Comparison of ENCODE assay signal across 28 cellular contexts in genomic region chr1:31207046-31207445, GRCh38. TPM values are rescaled to one million over a fixed set of nuclear protein-coding genes. Genes with fewer than 3 reads are reported as not detected.
"Had no signal": no experiment of that assay in that cellular context is flagged by ENCODE, and none has a peak within 500 bp of the region (broad histone marks: within the 10 kb centered on the region; RNA-seq: fewer than 3 reads in every experiment).

No MANE protein-coding gene starts in this region.

- H3K27ac ChIP-seq: hepatocyte, left ventricle myocardium inferior, pancreas, prostate gland, sigmoid colon, spleen, testis, thyroid gland, transverse colon, upper lobe of left lung had no signal

- H3K36me3 ChIP-seq: left ventricle myocardium inferior, pancreas, prostate gland, sigmoid colon, spleen, thyroid gland, transverse colon, upper lobe of left lung had no signal

- H3K9me3 ChIP-seq: pancreas, prostate gland, sigmoid colon, testis, thyroid gland, transverse colon, upper lobe of left lung had no signal

- H3K9me3 Mint-ChIP-seq: mesothelial cell of epicardium; nephron; neural crest cell; stimulated activated effector memory CD8-positive, alpha-beta T cell treated with anti-CD3 and anti-CD28 coated beads, Interleukin-12 subunit alpha, Interleukin-12 subunit beta, amount 100 ng/mL, for 72 hours had no signal

- H3K4me3 ChIP-seq: hepatocyte, left ventricle myocardium inferior, lung, pancreas, prostate gland, sigmoid colon, spleen, testis, thyroid gland, transverse colon, upper lobe of left lung had no signal

- FAIRE-seq: pancreas, small intestine had no signal

- H3K4me2 ChIP-seq: hepatocyte had no signal

- H3K4me3 Mint-ChIP-seq: mesothelial cell of epicardium; naive B cell; nephron; neural crest cell; stimulated activated effector memory CD8-positive, alpha-beta T cell treated with anti-CD3 and anti-CD28 coated beads, Interleukin-12 subunit alpha, Interleukin-12 subunit beta, amount 100 ng/mL, for 72 hours; stimulated activated naive CD8-positive, alpha-beta T cell treated with anti-CD3 and anti-CD28 coated beads, Interleukin-15, Interleukin-2, amounts not matched to agents 100 ng/mL and 50 ng/mL, for 24 hours had no signal

- DNase-seq: islet precursor cell; left ventricle myocardium inferior; mesendoderm; naive B cell; nucleus accumbens; pancreas; posterior cingulate gyrus; retina; right cardiac atrium; sigmoid colon; small intestine; spleen; stimulated activated CD4-positive, alpha-beta T cell treated with anti-CD3 and anti-CD28 coated beads, Interleukin-4, amount 100 ng/mL, for 24 hours; stimulated activated naive CD4-positive, alpha-beta T cell; testis; thyroid gland; transverse colon; upper lobe of left lung had no signal

- ATAC-seq: pancreas; right cardiac atrium; stimulated activated effector memory CD8-positive, alpha-beta T cell treated with anti-CD3 and anti-CD28 coated beads, Interleukin-12 subunit alpha, Interleukin-12 subunit beta, amount 100 ng/mL, for 72 hours had no signal

- H3K4me1 Mint-ChIP-seq: mesothelial cell of epicardium; naive B cell; nephron; stimulated activated effector memory CD8-positive, alpha-beta T cell treated with anti-CD3 and anti-CD28 coated beads, Interleukin-12 subunit alpha, Interleukin-12 subunit beta, amount 100 ng/mL, for 72 hours had no signal

- H3K27ac Mint-ChIP-seq: mesothelial cell of epicardium; naive B cell; stimulated activated effector memory CD8-positive, alpha-beta T cell treated with anti-CD3 and anti-CD28 coated beads, Interleukin-12 subunit alpha, Interleukin-12 subunit beta, amount 100 ng/mL, for 72 hours; stimulated activated naive CD8-positive, alpha-beta T cell treated with anti-CD3 and anti-CD28 coated beads, Interleukin-15, Interleukin-2, amounts not matched to agents 100 ng/mL and 50 ng/mL, for 24 hours had no signal

- H3K4me1 ChIP-seq: left ventricle myocardium inferior, pancreas, prostate gland, sigmoid colon, spleen, testis, thyroid gland, transverse colon, upper lobe of left lung had no signal

- H3K36me3 Mint-ChIP-seq: mesothelial cell of epicardium; naive B cell; stimulated activated effector memory CD8-positive, alpha-beta T cell treated with anti-CD3 and anti-CD28 coated beads, Interleukin-12 subunit alpha, Interleukin-12 subunit beta, amount 100 ng/mL, for 72 hours had no signal

RNA-seq across cellular contexts. Expression of gene NKAIN1, which starts 32.6 kb away (rescaled TPM):
- total RNA-seq: lung, osteoblast, right cardiac atrium, spleen, subcutaneous adipose tissue, thyroid gland, transverse colon had no signal
